Comparison of ENCODE assay signal across 1 cellular context in the genomic region with DNA sequence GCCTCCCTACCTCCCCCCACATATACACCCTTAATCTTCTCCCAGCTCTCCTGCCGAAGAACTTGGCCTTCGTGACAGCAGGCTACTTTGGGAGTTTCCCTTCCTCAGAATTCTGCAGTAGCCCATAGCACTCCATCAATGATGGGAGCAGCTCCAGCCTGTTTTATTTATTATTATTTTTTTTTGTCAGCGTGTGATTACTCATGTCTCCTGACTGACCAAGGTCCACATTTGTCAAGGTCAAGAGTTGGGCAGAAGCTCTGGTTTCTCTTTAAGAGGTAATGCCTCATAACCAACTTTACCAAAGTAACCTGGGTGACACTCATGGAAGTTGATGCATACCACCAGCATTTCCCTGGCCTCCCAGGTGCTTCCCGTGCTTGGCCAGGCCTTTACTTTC.
TF ChIP-seq lines count a peak whose summit lies in the region.

No MANE protein-coding gene starts in this region.

TF ChIP-seq in HCT116, 20 proteins besides CTCF, POLR2A, EP300 and RAD21 (continued from another document):
- TF ChIP-seq, protein P1, sequence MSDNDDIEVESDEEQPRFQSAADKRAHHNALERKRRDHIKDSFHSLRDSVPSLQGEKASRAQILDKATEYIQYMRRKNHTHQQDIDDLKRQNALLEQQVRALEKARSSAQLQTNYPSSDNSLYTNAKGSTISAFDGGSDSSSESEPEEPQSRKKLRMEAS (IDR thresholded peaks at IDR 0.05) = no peak
- TF ChIP-seq SRF (IDR thresholded peaks at IDR 0.05; ENCODE audit: low read depth) (no peak), FOSL1 (IDR thresholded peaks at IDR 0.05; ENCODE audit: low read depth) (no peak), CEBPB (IDR thresholded peaks at IDR 0.05; ENCODE audit: low read depth) (no peak)
TF ChIP-seq in HCT116: peak in this region for 0.
